ENCODE assay signal across 19 cellular contexts in the genomic region with DNA sequence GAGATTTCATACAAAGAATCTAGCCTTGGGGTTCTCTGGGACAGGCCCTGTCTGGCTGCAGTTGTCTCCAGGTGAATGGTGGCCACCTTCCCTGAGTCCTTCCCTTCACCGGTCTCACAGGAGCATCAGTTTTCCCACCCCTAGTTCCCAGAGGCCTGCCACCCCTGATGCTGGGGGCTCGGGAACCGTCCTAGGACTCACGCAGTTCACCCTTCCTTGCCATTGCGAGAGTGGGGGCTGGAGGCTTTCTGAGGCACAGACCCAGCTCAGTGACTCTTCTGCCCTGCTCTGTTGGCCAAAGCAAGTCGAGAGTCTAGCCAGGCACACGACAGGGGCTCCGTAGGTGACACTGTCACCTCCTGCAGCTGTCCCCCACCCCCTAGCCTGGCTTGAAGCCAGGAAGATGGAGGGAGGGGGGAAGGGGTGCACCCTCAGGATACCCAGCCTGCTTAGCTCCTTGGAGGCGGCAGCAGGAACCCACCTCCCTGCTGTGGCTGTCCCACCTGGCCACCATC.
DNase-seq lines count a peak whose midpoint lies in the region; ATAC-seq, FAIRE-seq and TF ChIP-seq lines count a peak whose summit lies in the region.
"Had no signal": no experiment of that assay in that cellular context is flagged by ENCODE, and none has a peak within 500 bp of the region (broad histone marks: within the 10 kb centered on the region; RNA-seq: fewer than 3 reads in every experiment).

No MANE protein-coding gene starts in this region.

- intact Hi-C loops in kidney (cut with DNase I) (no loop called here), sigmoid colon (cut with DNase I) (no loop called here)

- H3K27me3 Mint-ChIP-seq in H9 (ENCODE audit: low read depth) (peaks cover 11% of the 10 kb centered on the region), mesothelial cell of epicardium (ENCODE audit: low read depth) (peaks cover 33% of the 10 kb centered on the region)

- no peak for TF ChIP-seq EP300 in sigmoid colon (IDR thresholded peaks at IDR 0.05)

- DNase-seq in H9, result no peak
- peak; percentile 30 for DNase-seq in RWPE2 (ENCODE audit: low spot score)
- DNase-seq in kidney, result peak; percentile 41
- DNase-seq in sigmoid colon, result peak; percentile 47
- DNase-seq in brain microvascular endothelial cell, result no peak
- DNase-seq in activated naive CD4-positive, alpha-beta T cell treated with anti-CD3 and anti-CD28 coated beads, Interleukin-2, amount 50 U/mL, for 72 hours (ENCODE audit: low spot score in 2 of 2), result no peak
- DNase-seq in mesothelial cell of epicardium (ENCODE audit: low spot score in 2 of 2, unreplicated experiment in 2 of 2), result no peak
- DNase-seq in ecto neural progenitor cell (ENCODE audit: low spot score), result no peak
- DNase-seq: BE2C; C1 segment of cervical spinal cord; CD4-positive, CD25-positive, alpha-beta regulatory T cell; CD8-positive, alpha-beta memory T cell; COR-L47; DMS 273 treated with DMSO at 0.1 percent for 48 hours; DMS53; DND-41; EL; HCEC 1CT had no signal

- H2BK5ac ChIP-seq in H9 (ENCODE audit: insufficient read length, low read length), result no peak overlapping the region

- in situ Hi-C loops in brain microvascular endothelial cell (cut with HindIII; ENCODE audit: low pct_ligation_motif_present, low sequenced_read_pairs), result no loop called here

- H4K91ac ChIP-seq in H9 (ENCODE audit: insufficient read length, low read depth, low read length), result no peak overlapping the region

- H2AFZ ChIP-seq in H9 (ENCODE audit: low read length), result no peak overlapping the region

- no peaks in the 10 kb centered on the region for H4K20me1 ChIP-seq in H9 (ENCODE audit: control insufficient read depth, insufficient read depth, insufficient read length)

- H3T11ph ChIP-seq in H9 (ENCODE audit: low read length), result no peak overlapping the region

- H3K36me3 ChIP-seq in RWPE2 (ENCODE audit: low read depth), result no peaks in the 10 kb centered on the region
- H3K36me3 ChIP-seq in kidney (ENCODE audit: control insufficient read depth in 1 of 2, insufficient read depth in 2 of 2, low read length in 2 of 2), result no peaks in the 10 kb centered on the region
- H3K36me3 ChIP-seq in sigmoid colon, result no peaks in the 10 kb centered on the region
- no peaks in the 10 kb centered on the region for H3K36me3 ChIP-seq in brain microvascular endothelial cell (replicated peaks)
- H3K36me3 ChIP-seq: BE2C had no signal

- peaks cover 5% of the 10 kb centered on the region; the same call in 1 of the 2 replicates for H3K4me1 ChIP-seq in H9 (ENCODE audit: insufficient read depth, low read length)
- H3K4me1 ChIP-seq in RWPE2 (ENCODE audit: insufficient read depth, poor library complexity, severe bottlenecking), result no peaks in the 10 kb centered on the region
- no peaks in the 10 kb centered on the region for H3K4me1 ChIP-seq in kidney (ENCODE audit: control insufficient read depth in 1 of 2, insufficient read depth in 1 of 2, low read depth in 1 of 2, low read length in 2 of 2)
- no peaks in the 10 kb centered on the region for H3K4me1 ChIP-seq in sigmoid colon
- H3K4me1 ChIP-seq: BE2C had no signal

- no peak overlapping the region for H3K4me3 ChIP-seq in RWPE2 (ENCODE audit: severe bottlenecking)
- H3K4me3 ChIP-seq in kidney (ENCODE audit: low read length in 2 of 2), result no peak overlapping the region
- no peak overlapping the region for H3K4me3 ChIP-seq in sigmoid colon
- no peak overlapping the region for H3K4me3 ChIP-seq in brain microvascular endothelial cell (ENCODE audit: low read depth, low read length)
- H3K4me3 ChIP-seq: GM12878 had no signal

- TF ChIP-seq POLR2A in sigmoid colon (IDR thresholded peaks at IDR 0.05), result no peak

- H3K79me1 ChIP-seq in H9 (ENCODE audit: insufficient read depth, low read depth, low read length, poor library complexity, severe bottlenecking), result no peaks in the 10 kb centered on the region

- WGBS in H9 (ENCODE audit: extremely low coverage, insufficient read length, low lambda C conversion rate), result no CpG with 5 or more reads among the region's 9 CpGs
- WGBS in sigmoid colon, 2 donors, result 87% methylated on average over 9 of the region's 9 CpGs

- FAIRE-seq in kidney (lab: Jason Lieb, UNC), result no peak
- FAIRE-seq: GM12878 had no signal

- H4K5ac ChIP-seq in H9 (ENCODE audit: insufficient read length, low read depth, low read length), result no peak overlapping the region

- peaks cover 5 to 6% of the 10 kb centered on the region in 2 experiments for H3K9me3 Mint-ChIP-seq in H9
- peaks cover 10 to 12% of the 10 kb centered on the region in 2 donors for H3K9me3 Mint-ChIP-seq in activated naive CD4-positive, alpha-beta T cell treated with anti-CD3 and anti-CD28 coated beads, Interleukin-2, amount 50 U/mL, for 72 hours
- peaks cover 15% of the 10 kb centered on the region for H3K9me3 Mint-ChIP-seq in mesothelial cell of epicardium

- H2AK5ac ChIP-seq in H9 (ENCODE audit: insufficient read length, low read length), result no peak overlapping the region

- H3K4me3 Mint-ChIP-seq in H9 (no peak overlapping the region), mesothelial cell of epicardium (no peak overlapping the region)
- H3K4me3 Mint-ChIP-seq: CD4-positive, CD25-positive, alpha-beta regulatory T cell; CD8-positive, alpha-beta memory T cell had no signal

- H3K9ac ChIP-seq in H9 (ENCODE audit: extremely low read depth, insufficient read length, low read length), result no peak overlapping the region
- H3K9ac ChIP-seq in kidney (ENCODE audit: low read length in 2 of 2), result no peak overlapping the region

- H3K27me3 ChIP-seq in H9 (ENCODE audit: insufficient read depth, low read length) (no peaks in the 10 kb centered on the region), RWPE2 (ENCODE audit: insufficient read depth, poor library complexity, severe bottlenecking) (no peaks in the 10 kb centered on the region), sigmoid colon (peaks cover 8 to 32% (median 15%) of the 10 kb centered on the region in 3 donors), brain microvascular endothelial cell (replicated peaks) (no peaks in the 10 kb centered on the region)
- H3K27me3 ChIP-seq: BE2C had no signal

- H3K14ac ChIP-seq in H9 (ENCODE audit: insufficient read depth, low read length), result peak overlapping the region; percentile 47; the same call in 1 of the 2 replicates

- no peak overlapping the region for H3K4ac ChIP-seq in H9 (ENCODE audit: low read depth, low read length)

- H3K56ac ChIP-seq in H9 (ENCODE audit: insufficient read length, low read depth, low read length), result no peak overlapping the region

- H3K79me2 ChIP-seq in H9 (ENCODE audit: insufficient read depth, low read length), result no peaks in the 10 kb centered on the region

- H3K4me1 Mint-ChIP-seq in H9 (peaks cover 10 to 11% of the 10 kb centered on the region in 2 experiments), mesothelial cell of epicardium (no peaks in the 10 kb centered on the region)
- H3K4me1 Mint-ChIP-seq: CD8-positive, alpha-beta memory T cell had no signal

- H2BK15ac ChIP-seq in H9 (ENCODE audit: low read depth, low read length), result no peak overlapping the region

- H3K27ac ChIP-seq in H9 (ENCODE audit: insufficient read length, low read depth, low read length) (no peak overlapping the region), RWPE2 (ENCODE audit: poor library complexity, severe bottlenecking) (no peak overlapping the region), kidney (ENCODE audit: low read depth in 2 of 2, low read length in 2 of 2) (no peak overlapping the region), sigmoid colon (no peak overlapping the region), brain microvascular endothelial cell (no peak overlapping the region)

- no peak for ATAC-seq in RWPE2 (ENCODE audit: low read depth)
- no peak for ATAC-seq in activated naive CD4-positive, alpha-beta T cell treated with anti-CD3 and anti-CD28 coated beads, Interleukin-2, amount 50 U/mL, for 72 hours
- ATAC-seq: GM12878 had no signal

- peaks cover 0 to under 1% (median 0%) of the 10 kb centered on the region in 3 experiments; a peak in 2 of 7 replicates for H3K36me3 Mint-ChIP-seq in H9 (ENCODE audit: insufficient read depth in 1 of 3, low read depth in 3 of 3)
- peaks cover 5 to 16% of the 10 kb centered on the region in 2 donors for H3K36me3 Mint-ChIP-seq in activated naive CD4-positive, alpha-beta T cell treated with anti-CD3 and anti-CD28 coated beads, Interleukin-2, amount 50 U/mL, for 72 hours
- H3K36me3 Mint-ChIP-seq in mesothelial cell of epicardium, result no peaks in the 10 kb centered on the region
- H3K36me3 Mint-ChIP-seq: CD4-positive, CD25-positive, alpha-beta regulatory T cell had no signal

- H3K23ac ChIP-seq in H9 (ENCODE audit: insufficient read length, low read depth, low read length), result no peak overlapping the region

- H3K9me3 ChIP-seq in H9 (ENCODE audit: control insufficient read depth, low read depth, low read length) (no peaks in the 10 kb centered on the region), RWPE2 (ENCODE audit: severe bottlenecking) (peaks cover 5% of the 10 kb centered on the region), kidney (ENCODE audit: control insufficient read depth in 1 of 2, low read length in 2 of 2) (peaks cover 0 to 3% of the 10 kb centered on the region in 2 donors), sigmoid colon (peaks cover 0 to 5% (median 0%) of the 10 kb centered on the region in 4 donors)
- H3K9me3 ChIP-seq: BE2C had no signal

- no peak overlapping the region for H2BK120ac ChIP-seq in H9 (ENCODE audit: low read depth, low read length, poor library complexity, severe bottlenecking)

- no peak for TF ChIP-seq CTCF in H9 (conservative IDR thresholded peaks at IDR 0.05)
- no peak for TF ChIP-seq CTCF in RWPE2 (IDR thresholded peaks at IDR 0.05; ENCODE audit: poor library complexity, severe bottlenecking)
- TF ChIP-seq CTCF in kidney (IDR thresholded peaks at IDR 0.05; ENCODE audit: borderline replicate concordance, extremely low read depth, insufficient read depth), result no peak
- no peak for TF ChIP-seq CTCF in sigmoid colon (IDR thresholded peaks at IDR 0.05)
- TF ChIP-seq CTCF in brain microvascular endothelial cell (IDR thresholded peaks at IDR 0.05; ENCODE audit: low read depth, low read length, missing control alignments), result no peak
- no peak for TF ChIP-seq CTCF in mesothelial cell of epicardium (IDR thresholded peaks at IDR 0.05; ENCODE audit: unreplicated experiment)

- no peaks in the 10 kb centered on the region for H3K23me2 ChIP-seq in H9 (ENCODE audit: insufficient read length, low read depth, low read length, poor library complexity, severe bottlenecking)

- no peak overlapping the region for H2BK12ac ChIP-seq in H9 (ENCODE audit: insufficient read length, low read depth, low read length)

- no peak overlapping the region for H3K4me2 ChIP-seq in H9 (ENCODE audit: insufficient read depth, insufficient read length, low read length)

- H3K27ac Mint-ChIP-seq in H9 (no peak overlapping the region; a peak in 1 of 7 replicates), mesothelial cell of epicardium (no peak overlapping the region)
- no peak overlapping the region for H3K27ac Mint-ChIP-seq in activated naive CD4-positive, alpha-beta T cell treated with anti-CD3 and anti-CD28 coated beads, Interleukin-2, amount 50 U/mL, for 72 hours
- H3K27ac Mint-ChIP-seq: CD4-positive, CD25-positive, alpha-beta regulatory T cell; CD8-positive, alpha-beta memory T cell had no signal

- no peak overlapping the region for H2BK20ac ChIP-seq in H9 (ENCODE audit: low read depth, low read length, poor library complexity, severe bottlenecking)

- H4K8ac ChIP-seq in H9 (replicated peaks; ENCODE audit: insufficient read length, low read depth, low read length), result no peak overlapping the region

- no peak overlapping the region for H3K18ac ChIP-seq in H9 (ENCODE audit: insufficient read length, low read depth, low read length)

Comparison
In these comparisons a context has a peak if more than half of its experiments do, and no peak if none do; other contexts are left out.
1. DNase-seq: peak in RWPE2 (single experiment), kidney (single experiment) and sigmoid colon (single experiment); none in H9 (single experiment), brain microvascular endothelial cell (single experiment), activated naive CD4-positive, alpha-beta T cell treated with anti-CD3 and anti-CD28 coated beads, Interleukin-2, amount 50 U/mL, for 72 hours (0 of 2), mesothelial cell of epicardium (0 of 2) and ecto neural progenitor cell (single experiment).